ENCODE assay signal across 10 cellular contexts in the genomic region with DNA sequence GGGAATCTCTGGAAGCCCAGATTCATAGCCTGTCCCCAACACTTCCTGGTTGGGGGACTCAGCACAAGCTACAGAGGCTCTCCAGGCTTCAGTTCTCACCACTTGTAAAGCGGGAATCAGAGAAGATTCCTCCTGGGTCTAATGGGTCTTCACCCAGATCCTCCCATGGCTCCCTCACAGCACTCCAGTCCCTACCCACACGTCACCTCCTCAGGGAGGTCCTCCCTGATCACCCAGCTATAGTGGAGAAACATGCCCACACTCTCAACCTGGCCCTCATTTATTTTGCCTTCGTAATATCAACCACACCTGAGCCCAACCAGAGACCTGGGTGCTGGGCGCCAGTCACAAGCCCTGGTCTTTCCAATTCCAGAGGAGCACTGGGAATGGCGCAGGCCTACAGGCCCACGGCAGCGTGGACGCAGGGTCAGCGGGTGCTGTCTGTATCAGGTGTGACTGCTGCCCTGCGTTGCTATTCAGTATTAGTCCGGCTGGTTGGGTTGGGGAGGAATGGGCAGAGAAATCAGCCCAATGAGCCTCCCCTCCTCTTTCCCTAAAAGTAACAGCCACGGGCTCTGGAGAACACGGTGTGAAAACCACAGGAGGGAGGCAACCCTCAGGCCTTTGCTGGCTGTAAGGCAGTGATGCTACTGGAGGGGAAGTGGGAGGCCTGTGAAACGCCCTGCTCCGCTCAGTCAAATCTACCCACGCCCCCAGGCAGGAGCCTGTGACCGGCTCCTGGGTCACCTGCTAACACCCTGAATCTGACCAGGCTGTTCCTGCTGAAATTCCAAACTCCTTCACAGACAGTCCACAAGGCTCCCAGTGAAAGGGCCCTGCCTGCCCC. TPM values are rescaled to one million over a fixed set of nuclear protein-coding genes. Genes with fewer than 3 reads are reported as not detected.
DNase-seq lines count a peak whose midpoint lies in the region; ATAC-seq lines count a peak whose summit lies in the region.
"Had no signal": no experiment of that assay in that cellular context is flagged by ENCODE, and none has a peak within 500 bp of the region (broad histone marks: within the 10 kb centered on the region; RNA-seq: fewer than 3 reads in every experiment).

No MANE protein-coding gene starts in this region.

- CTCF ChIA-PET in activated CD4-positive, alpha-beta memory T cell treated with anti-CD3 and anti-CD28 coated beads, Interleukin-2, amount 10 ng/mL, durations not matched to agents 7 days and 5 days (lab: Charles Lee) = no interaction called here

- no peak for ATAC-seq in HG03378 (IDR thresholded peaks at IDR 0.05; ENCODE audit: unreplicated experiment)

- peak overlapping the region; percentile 63 for H3K27ac ChIP-seq in layer of hippocampus (ENCODE audit: low read depth, low read length)
- peak overlapping the region; percentile 66 for H3K27ac ChIP-seq in substantia nigra (ENCODE audit: low read depth, low read length, poor library complexity, severe bottlenecking)

- POLR2A ChIA-PET in activated CD4-positive, alpha-beta memory T cell treated with anti-CD3 and anti-CD28 coated beads, Interleukin-2, amount 10 ng/mL, durations not matched to agents 7 days and 5 days (lab: Charles Lee) = interaction anchor here (1.4 kb wide), 1 partner anchor 15 kb away, joined by 4 read pairs; no protein-coding TSS in a partner anchor

- peak overlapping the region; percentile 66 for H3K27ac Mint-ChIP-seq in T-helper 1 cell treated with Interleukin-12 subunit alpha and Interleukin-12 subunit beta and Interleukin-4 antibody, amounts not matched to agents 30 μg/mL and 1 μg/mL, for 36 hours
- H3K27ac Mint-ChIP-seq in activated CD4-positive, alpha-beta memory T cell treated with anti-CD3 and anti-CD28 coated beads, Interleukin-2, amount 10 ng/mL, durations not matched to agents 7 days and 5 days = peak overlapping the region; percentile 31

- no peaks in the 10 kb centered on the region for H3K9me3 Mint-ChIP-seq in T-helper 1 cell treated with Interleukin-12 subunit alpha and Interleukin-12 subunit beta and Interleukin-4 antibody, amounts not matched to agents 30 μg/mL and 1 μg/mL, for 36 hours
- no peaks in the 10 kb centered on the region for H3K9me3 Mint-ChIP-seq in activated CD4-positive, alpha-beta memory T cell treated with anti-CD3 and anti-CD28 coated beads, Interleukin-2, amount 10 ng/mL, durations not matched to agents 7 days and 5 days

- H3K4me3 Mint-ChIP-seq in T-helper 1 cell treated with Interleukin-12 subunit alpha and Interleukin-12 subunit beta and Interleukin-4 antibody, amounts not matched to agents 30 μg/mL and 1 μg/mL, for 36 hours = no peak overlapping the region
- no peak overlapping the region for H3K4me3 Mint-ChIP-seq in activated CD4-positive, alpha-beta memory T cell treated with anti-CD3 and anti-CD28 coated beads, Interleukin-2, amount 10 ng/mL, durations not matched to agents 7 days and 5 days

- no peak for DNase-seq in T-helper 1 cell
- DNase-seq in activated CD4-positive, alpha-beta memory T cell treated with anti-CD3 and anti-CD28 coated beads, Interleukin-2, amount 10 ng/mL, durations not matched to agents 7 days and 5 days = no peak
- DNase-seq in substantia nigra (lab: John Stamatoyannopoulos, UW) = no peak
- DNase-seq in DMS79 (lab: John Stamatoyannopoulos, UW) = no peak
- no peak for DNase-seq in activated effector memory CD4-positive, alpha-beta T cell treated with Interleukin-2 at 50 U/mL for 16 hours
- DNase-seq: ACHN, NCI-H2107 had no signal

- H3K36me3 Mint-ChIP-seq in T-helper 1 cell treated with Interleukin-12 subunit alpha and Interleukin-12 subunit beta and Interleukin-4 antibody, amounts not matched to agents 30 μg/mL and 1 μg/mL, for 36 hours (ENCODE audit: low read depth) = peaks cover 4% of the 10 kb centered on the region
- peaks cover 7% of the 10 kb centered on the region for H3K36me3 Mint-ChIP-seq in activated CD4-positive, alpha-beta memory T cell treated with anti-CD3 and anti-CD28 coated beads, Interleukin-2, amount 10 ng/mL, durations not matched to agents 7 days and 5 days (ENCODE audit: low read depth)

- H3K27me3 ChIP-seq in layer of hippocampus (ENCODE audit: control insufficient read depth, insufficient read depth, low read length) = no peaks in the 10 kb centered on the region

- H3K27me3 Mint-ChIP-seq in T-helper 1 cell treated with Interleukin-12 subunit alpha and Interleukin-12 subunit beta and Interleukin-4 antibody, amounts not matched to agents 30 μg/mL and 1 μg/mL, for 36 hours (ENCODE audit: low read depth) = no peaks in the 10 kb centered on the region
- H3K27me3 Mint-ChIP-seq in activated CD4-positive, alpha-beta memory T cell treated with anti-CD3 and anti-CD28 coated beads, Interleukin-2, amount 10 ng/mL, durations not matched to agents 7 days and 5 days = no peaks in the 10 kb centered on the region

- peaks cover 44% of the 10 kb centered on the region for H3K4me1 Mint-ChIP-seq in T-helper 1 cell treated with Interleukin-12 subunit alpha and Interleukin-12 subunit beta and Interleukin-4 antibody, amounts not matched to agents 30 μg/mL and 1 μg/mL, for 36 hours (ENCODE audit: low read depth)
- peaks cover 57% of the 10 kb centered on the region for H3K4me1 Mint-ChIP-seq in activated CD4-positive, alpha-beta memory T cell treated with anti-CD3 and anti-CD28 coated beads, Interleukin-2, amount 10 ng/mL, durations not matched to agents 7 days and 5 days

RNA-seq across cellular contexts. Expression of gene AKT2, which starts 5.2 kb away (rescaled TPM):
- 100 to 1,000 TPM; 142 to 150 TPM for total RNA-seq in activated CD4-positive, alpha-beta memory T cell treated with anti-CD3 and anti-CD28 coated beads, Interleukin-2, amount 10 ng/mL, durations not matched to agents 7 days and 5 days

RNA-seq across cellular contexts. Expression of gene CCNP, which starts 53.5 kb away (rescaled TPM):
- total RNA-seq in activated CD4-positive, alpha-beta memory T cell treated with anti-CD3 and anti-CD28 coated beads, Interleukin-2, amount 10 ng/mL, durations not matched to agents 7 days and 5 days = not detected
